Comparison of ENCODE assay signal across 27 cellular contexts in genomic region chr3:53178246-53178645, GRCh38.
"Had no signal": no experiment of that assay in that cellular context is flagged by ENCODE, and none has a peak within 500 bp of the region (broad histone marks: within the 10 kb centered on the region; RNA-seq: fewer than 3 reads in every experiment).

No MANE protein-coding gene starts in this region.

- H3K27ac ChIP-seq: WERI-Rb-1 had no signal

- DNase-seq: activated CD4-positive, alpha-beta memory T cell treated with anti-CD3 and anti-CD28 coated beads, Interleukin-2, amount 10 ng/mL, durations not matched to agents 7 days and 5 days; activated CD4-positive, alpha-beta T cell treated with anti-CD3 and anti-CD28 coated beads for 1 hour; activated CD4-positive, alpha-beta T cell treated with anti-CD3 and anti-CD28 coated beads for 48 hours; activated CD4-positive, CD25-positive, alpha-beta regulatory T cell; activated CD8-positive, alpha-beta memory T cell treated with anti-CD3 and anti-CD28 coated beads for 24 hours; activated CD8-positive, alpha-beta memory T cell treated with anti-CD3 and anti-CD28 coated beads, Interleukin-2, amount 10 ng/mL, durations not matched to agents 7 days and 5 days; activated CD8-positive, alpha-beta memory T cell treated with anti-CD3 and anti-CD28 coated beads, Interleukin-2, amount 50 U/mL, for 48 hours; activated effector memory CD4-positive, alpha-beta T cell treated with Interleukin-2 at 50 U/mL for 16 hours; activated naive CD4-positive, alpha-beta T cell treated with anti-CD3 and anti-CD28 coated beads, Interleukin-2, amount 10 ng/mL, durations not matched to agents 7 days and 5 days; activated naive CD8-positive, alpha-beta T cell treated with anti-CD3 and anti-CD28 coated beads, Interleukin-2, amount 50 U/mL, for 24 hours; activated T-cell treated with anti-CD3 and anti-CD28 coated beads, Interleukin-2, amount 50 U/mL, for 48 hours; anterior cingulate cortex; KG1; MM.1S; MV-4-11; NCI-H1092; NCI-H1436 treated with DMSO at 0.1 percent for 48 hours; NCI-H1694 treated with DMSO at 0.1 percent for 48 hours; NCI-H2029; NCI-H345; NCI-H524 treated with DMSO at 0.1 percent for 48 hours; NK-92 treated with Interleukin-12 subunit alpha and Interleukin-12 subunit beta, amount 100 ng/mL, for 24 hours; Right ventricle myocardium superior; T1000; WERI-Rb-1 had no signal

- H3K27me3 Mint-ChIP-seq: activated CD4-positive, alpha-beta memory T cell treated with anti-CD3 and anti-CD28 coated beads, Interleukin-2, amount 10 ng/mL, durations not matched to agents 7 days and 5 days; activated CD8-positive, alpha-beta memory T cell treated with anti-CD3 and anti-CD28 coated beads, Interleukin-2, amount 10 ng/mL, durations not matched to agents 7 days and 5 days; activated naive CD4-positive, alpha-beta T cell treated with anti-CD3 and anti-CD28 coated beads, Interleukin-2, amount 10 ng/mL, durations not matched to agents 7 days and 5 days; activated naive CD8-positive, alpha-beta T cell; activated naive CD8-positive, alpha-beta T cell treated with anti-CD3 and anti-CD28 coated beads, Interleukin-2, amount 50 U/mL, for 24 hours; brain had no signal

- H3K4me3 Mint-ChIP-seq: activated CD4-positive, alpha-beta memory T cell treated with anti-CD3 and anti-CD28 coated beads, Interleukin-2, amount 10 ng/mL, durations not matched to agents 7 days and 5 days; activated CD8-positive, alpha-beta memory T cell treated with anti-CD3 and anti-CD28 coated beads, Interleukin-2, amount 10 ng/mL, durations not matched to agents 7 days and 5 days; activated naive CD4-positive, alpha-beta T cell treated with anti-CD3 and anti-CD28 coated beads, Interleukin-2, amount 10 ng/mL, durations not matched to agents 7 days and 5 days; activated naive CD8-positive, alpha-beta T cell; activated naive CD8-positive, alpha-beta T cell treated with anti-CD3 and anti-CD28 coated beads, Interleukin-2, amount 50 U/mL, for 24 hours; brain had no signal

- H3K9me3 Mint-ChIP-seq: activated CD4-positive, alpha-beta memory T cell treated with anti-CD3 and anti-CD28 coated beads, Interleukin-2, amount 10 ng/mL, durations not matched to agents 7 days and 5 days; activated naive CD4-positive, alpha-beta T cell treated with anti-CD3 and anti-CD28 coated beads, Interleukin-2, amount 10 ng/mL, durations not matched to agents 7 days and 5 days; activated naive CD8-positive, alpha-beta T cell treated with anti-CD3 and anti-CD28 coated beads, Interleukin-2, amount 50 U/mL, for 24 hours; brain had no signal

- H3K4me1 Mint-ChIP-seq: activated CD4-positive, alpha-beta memory T cell treated with anti-CD3 and anti-CD28 coated beads, Interleukin-2, amount 10 ng/mL, durations not matched to agents 7 days and 5 days; activated naive CD4-positive, alpha-beta T cell treated with anti-CD3 and anti-CD28 coated beads, Interleukin-2, amount 10 ng/mL, durations not matched to agents 7 days and 5 days; brain had no signal

- ATAC-seq: activated CD8-positive, alpha-beta memory T cell treated with anti-CD3 and anti-CD28 coated beads, Interleukin-2, amount 10 ng/mL, durations not matched to agents 7 days and 5 days; activated naive CD8-positive, alpha-beta T cell treated with anti-CD3 and anti-CD28 coated beads, Interleukin-2, amount 50 U/mL, for 24 hours had no signal

- H3K36me3 Mint-ChIP-seq: brain had no signal

- H3K27ac Mint-ChIP-seq: activated CD4-positive, alpha-beta memory T cell treated with anti-CD3 and anti-CD28 coated beads, Interleukin-2, amount 10 ng/mL, durations not matched to agents 7 days and 5 days; activated CD8-positive, alpha-beta memory T cell treated with anti-CD3 and anti-CD28 coated beads, Interleukin-2, amount 10 ng/mL, durations not matched to agents 7 days and 5 days; activated naive CD4-positive, alpha-beta T cell treated with anti-CD3 and anti-CD28 coated beads, Interleukin-2, amount 10 ng/mL, durations not matched to agents 7 days and 5 days; activated naive CD8-positive, alpha-beta T cell; brain had no signal
